Comparison of ENCODE assay signal across 19 cellular contexts in the genomic region with DNA sequence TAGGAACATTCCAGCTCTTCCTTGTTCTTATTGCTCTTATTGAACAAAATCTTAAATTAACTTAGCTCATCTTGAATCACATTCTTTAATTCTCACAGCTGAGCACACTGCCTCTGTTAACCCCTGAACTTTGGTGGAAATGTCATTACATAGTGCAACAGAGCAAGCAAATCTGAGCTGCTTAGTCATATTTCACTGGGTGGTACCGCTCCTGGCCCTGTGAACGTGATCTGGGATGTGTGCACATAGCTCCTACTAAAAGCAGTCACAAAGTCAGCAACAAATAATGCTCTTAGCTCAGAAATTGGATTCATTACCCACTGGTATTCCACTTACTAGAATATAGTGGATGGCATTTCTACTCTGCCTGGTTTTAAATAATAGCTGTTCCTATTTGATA. TPM values are rescaled to one million over a fixed set of nuclear protein-coding genes. Genes with fewer than 3 reads are reported as not detected.
DNase-seq lines count a peak whose midpoint lies in the region; ATAC-seq and TF ChIP-seq lines count a peak whose summit lies in the region.
"Had no signal": no experiment of that assay in that cellular context is flagged by ENCODE, and none has a peak within 500 bp of the region (broad histone marks: within the 10 kb centered on the region; RNA-seq: fewer than 3 reads in every experiment).

No MANE protein-coding gene starts in this region.

- intact Hi-C loops in left lung (cut with DNase I), result no loop called here

- no peaks in the 10 kb centered on the region for H3K9me3 ChIP-seq in left lung
- H3K9me3 ChIP-seq: upper lobe of left lung had no signal

- H3K4me3 ChIP-seq in brain microvascular endothelial cell (ENCODE audit: low read depth, low read length), result no peak overlapping the region
- no peak overlapping the region for H3K4me3 ChIP-seq in left lung
- H3K4me3 ChIP-seq: upper lobe of left lung had no signal

- ATAC-seq in left lung (peak; percentile 38), HG03342 (IDR thresholded peaks at IDR 0.05; ENCODE audit: unreplicated experiment) (no peak), HG02981 (IDR thresholded peaks at IDR 0.05; ENCODE audit: unreplicated experiment) (no peak), HG03460 (IDR thresholded peaks at IDR 0.05; ENCODE audit: unreplicated experiment) (no peak)
- ATAC-seq: T-cell had no signal

- H3K4me1 ChIP-seq in left lung, result peaks cover 0 to 14% of the 10 kb centered on the region in 2 donors
- H3K4me1 ChIP-seq: parathyroid adenoma had no signal

- DNase-seq in AG20443 (ENCODE audit: low spot score), result peak; percentile 51
- peak; percentile 23 for DNase-seq in GM03348 (ENCODE audit: low spot score)
- DNase-seq in brain microvascular endothelial cell, result peak; percentile 12
- no peak for DNase-seq in left lung
- DNase-seq in activated CD4-positive, CD25-positive, alpha-beta regulatory T cell treated with anti-CD3 and anti-CD28 coated beads, Interleukin-2, amount 50 U/mL, for 72 hours, result no peak
- DNase-seq: activated CD4-positive, alpha-beta T cell treated with anti-CD3 and anti-CD28 coated beads for 1 hour; activated T-cell treated with anti-CD3 and anti-CD28 coated beads, Interleukin-2, amount 50 U/mL, for 48 hours; effector CD8-positive, alpha-beta T cell; glutamatergic neuron; NCI-H2081; NCI-H748 treated with DMSO at 0.1 percent for 48 hours; stimulated activated CD4-positive, alpha-beta T cell treated with anti-CD3 and anti-CD28 coated beads, Interleukin-15, amount 100 ng/mL, for 24 hours; T-cell; upper lobe of left lung had no signal

- H3K27me3 ChIP-seq in brain microvascular endothelial cell (replicated peaks) (no peaks in the 10 kb centered on the region), left lung (no peaks in the 10 kb centered on the region)
- H3K27me3 ChIP-seq: upper lobe of left lung had no signal

- H3K36me3 ChIP-seq in brain microvascular endothelial cell (replicated peaks) (no peaks in the 10 kb centered on the region), left lung (no peaks in the 10 kb centered on the region)
- H3K36me3 ChIP-seq: upper lobe of left lung had no signal

- TF ChIP-seq CTCF in brain microvascular endothelial cell (IDR thresholded peaks at IDR 0.05; ENCODE audit: low read depth, low read length, missing control alignments) (no peak), left lung (IDR thresholded peaks at IDR 0.05) (no peak)

- in situ Hi-C loops in brain microvascular endothelial cell (cut with HindIII; ENCODE audit: low pct_ligation_motif_present, low sequenced_read_pairs), result no loop called here

- H3K27ac ChIP-seq in brain microvascular endothelial cell (no peak overlapping the region), left lung (no peak overlapping the region)
- H3K27ac ChIP-seq: C4-2B, parathyroid adenoma, upper lobe of left lung had no signal

RNA-seq across cellular contexts. Expression of a gene that starts 27.9 kb away (rescaled TPM):
- 10 to 100 TPM; 11.9 to 18.0 TPM for total RNA-seq in left lung

Comparison
In these comparisons a context has a peak if more than half of its experiments do, and no peak if none do; other contexts are left out.
1. DNase-seq: peak in AG20443 (single experiment), GM03348 (single experiment) and brain microvascular endothelial cell (single experiment); none in left lung (0 of 2) and activated CD4-positive, CD25-positive, alpha-beta regulatory T cell treated with anti-CD3 and anti-CD28 coated beads, Interleukin-2, amount 50 U/mL, for 72 hours (single experiment).